11 cellular contexts compared by ENCODE assay signal in genomic region chr14:64117671-64118402, GRCh38.
DNase-seq lines count a peak whose midpoint lies in the region; ATAC-seq and TF ChIP-seq lines count a peak whose summit lies in the region.
"Had no signal": no experiment of that assay in that cellular context is flagged by ENCODE, and none has a peak within 500 bp of the region (broad histone marks: within the 10 kb centered on the region; RNA-seq: fewer than 3 reads in every experiment).

No MANE protein-coding gene starts in this region.

- no peak overlapping the region for H3K18ac ChIP-seq in mesenchymal stem cell (ENCODE audit: low read depth in 1 of 2, low read length in 2 of 2)

- H3K79me1 ChIP-seq in mesenchymal stem cell (replicated peaks; ENCODE audit: low read length, poor library complexity, severe bottlenecking) = no peaks in the 10 kb centered on the region

- H3K36me3 ChIP-seq in mesenchymal stem cell (ENCODE audit: control insufficient read depth in 1 of 2, insufficient read depth in 2 of 2, low read depth in 1 of 2, low read length in 2 of 2) (peaks cover 0 to 10% of the 10 kb centered on the region in 2 experiments), upper lobe of right lung (peaks cover 39% of the 10 kb centered on the region)

- no peak overlapping the region for H3K27ac Mint-ChIP-seq in type B pancreatic cell
- H3K27ac Mint-ChIP-seq: stimulated activated naive CD8-positive, alpha-beta T cell treated with anti-CD3 and anti-CD28 coated beads, Interleukin-15, Interleukin-2, amounts not matched to agents 100 ng/mL and 50 ng/mL, for 24 hours had no signal

- DNase-seq in NCI-H226 (peak; percentile 95), epidermal melanocyte (ENCODE audit: insufficient read length, low spot score) (peak; percentile 33), mesenchymal stem cell (no peak), upper lobe of right lung (no peak), type B pancreatic cell (ENCODE audit: extremely low spot score, unreplicated experiment) (no peak), hippocampal formation (lab: John Stamatoyannopoulos, UW) (no peak)
- DNase-seq: GDM1, NCI-H69 had no signal

- H3K27me3 Mint-ChIP-seq in type B pancreatic cell = no peaks in the 10 kb centered on the region
- H3K27me3 Mint-ChIP-seq: stimulated activated naive CD8-positive, alpha-beta T cell treated with anti-CD3 and anti-CD28 coated beads, Interleukin-15, Interleukin-2, amounts not matched to agents 100 ng/mL and 50 ng/mL, for 24 hours had no signal

- WGBS in mesenchymal stem cell = 92% methylated on average over 10 of the region's 11 CpGs

- no peak overlapping the region for H2BK12ac ChIP-seq in mesenchymal stem cell (ENCODE audit: low read length in 2 of 2)

- no peak overlapping the region for H2BK120ac ChIP-seq in mesenchymal stem cell (ENCODE audit: low read depth, low read length)

- no peak overlapping the region for H4K8ac ChIP-seq in mesenchymal stem cell (ENCODE audit: low read length)

- no peak overlapping the region for H3K4ac ChIP-seq in mesenchymal stem cell (ENCODE audit: low read depth in 1 of 2, low read length in 2 of 2)

- H3K36me3 Mint-ChIP-seq in type B pancreatic cell = peaks cover 12% of the 10 kb centered on the region

- no peaks in the 10 kb centered on the region for H3K4me1 Mint-ChIP-seq in type B pancreatic cell (ENCODE audit: unreplicated experiment)

- peak overlapping the region; percentile 39 for H2BK5ac ChIP-seq in mesenchymal stem cell (ENCODE audit: low read depth, low read length, poor library complexity, severe bottlenecking)

- ATAC-seq in upper lobe of right lung (peak; percentile 73), GM19324 (IDR thresholded peaks at IDR 0.05; ENCODE audit: low FRiP score, unreplicated experiment) (no peak)

- H3K4me3 ChIP-seq in mesenchymal stem cell (ENCODE audit: insufficient read depth in 1 of 2, low read depth in 1 of 2, low read length in 2 of 2) (no peak overlapping the region), upper lobe of right lung (no peak overlapping the region)
- H3K4me3 ChIP-seq: smooth muscle cell had no signal

- H2AFZ ChIP-seq in mesenchymal stem cell (ENCODE audit: low read depth, low read length) = no peak overlapping the region

- no peak overlapping the region for H2BK15ac ChIP-seq in mesenchymal stem cell (ENCODE audit: low read depth, poor library complexity, severe bottlenecking)

- H3K27ac ChIP-seq in mesenchymal stem cell (ENCODE audit: low read length, poor library complexity, severe bottlenecking) (peak overlapping the region; percentile 89), upper lobe of right lung (no peak overlapping the region)

- H3K27me3 ChIP-seq in mesenchymal stem cell (ENCODE audit: control insufficient read depth in 1 of 2, insufficient read depth in 1 of 2, low read length in 2 of 2) (no peaks in the 10 kb centered on the region), upper lobe of right lung (no peaks in the 10 kb centered on the region)

- intact Hi-C loops in upper lobe of right lung (cut with DNase I) = no loop called here

- no peak overlapping the region for H2AK5ac ChIP-seq in mesenchymal stem cell (ENCODE audit: low read length, severe bottlenecking)

- no peak overlapping the region for H3K14ac ChIP-seq in mesenchymal stem cell (ENCODE audit: low read length in 2 of 2)

- TF ChIP-seq CTCF in upper lobe of right lung (IDR thresholded peaks at IDR 0.05) (no peak), type B pancreatic cell (conservative IDR thresholded peaks at IDR 0.05) (no peak)

- H3K4me1 ChIP-seq in mesenchymal stem cell (ENCODE audit: control insufficient read depth, insufficient read depth, low read depth, low read length) (peaks cover 12% of the 10 kb centered on the region), upper lobe of right lung (no peaks in the 10 kb centered on the region)

- H3K9me3 Mint-ChIP-seq in type B pancreatic cell = no peaks in the 10 kb centered on the region
- H3K9me3 Mint-ChIP-seq: stimulated activated naive CD8-positive, alpha-beta T cell treated with anti-CD3 and anti-CD28 coated beads, Interleukin-15, Interleukin-2, amounts not matched to agents 100 ng/mL and 50 ng/mL, for 24 hours had no signal

- no peak overlapping the region for H4K91ac ChIP-seq in mesenchymal stem cell (ENCODE audit: low read length)

- peak overlapping the region; percentile 59 for H3K9ac ChIP-seq in mesenchymal stem cell (ENCODE audit: low read length)

- no peak overlapping the region for H3K4me3 Mint-ChIP-seq in type B pancreatic cell
- H3K4me3 Mint-ChIP-seq: stimulated activated naive CD8-positive, alpha-beta T cell treated with anti-CD3 and anti-CD28 coated beads, Interleukin-15, Interleukin-2, amounts not matched to agents 100 ng/mL and 50 ng/mL, for 24 hours had no signal

- H3K23ac ChIP-seq in mesenchymal stem cell (ENCODE audit: low read length in 2 of 2) = no peak overlapping the region

- H3K9me3 ChIP-seq in mesenchymal stem cell (ENCODE audit: control insufficient read depth, low read length) = no peaks in the 10 kb centered on the region
- H3K9me3 ChIP-seq in upper lobe of right lung = no peaks in the 10 kb centered on the region

- H3K4me2 ChIP-seq in mesenchymal stem cell (ENCODE audit: low read length, poor library complexity, severe bottlenecking) = no peak overlapping the region
- H3K4me2 ChIP-seq: smooth muscle cell had no signal

Comparison
In these comparisons a context has a peak if more than half of its experiments do, and no peak if none do; other contexts are left out.
1. DNase-seq: peak in NCI-H226 (single experiment) and epidermal melanocyte (single experiment); none in mesenchymal stem cell (single experiment), upper lobe of right lung (single experiment), type B pancreatic cell (single experiment) and hippocampal formation (0 of 2).